In the genomic region with DNA sequence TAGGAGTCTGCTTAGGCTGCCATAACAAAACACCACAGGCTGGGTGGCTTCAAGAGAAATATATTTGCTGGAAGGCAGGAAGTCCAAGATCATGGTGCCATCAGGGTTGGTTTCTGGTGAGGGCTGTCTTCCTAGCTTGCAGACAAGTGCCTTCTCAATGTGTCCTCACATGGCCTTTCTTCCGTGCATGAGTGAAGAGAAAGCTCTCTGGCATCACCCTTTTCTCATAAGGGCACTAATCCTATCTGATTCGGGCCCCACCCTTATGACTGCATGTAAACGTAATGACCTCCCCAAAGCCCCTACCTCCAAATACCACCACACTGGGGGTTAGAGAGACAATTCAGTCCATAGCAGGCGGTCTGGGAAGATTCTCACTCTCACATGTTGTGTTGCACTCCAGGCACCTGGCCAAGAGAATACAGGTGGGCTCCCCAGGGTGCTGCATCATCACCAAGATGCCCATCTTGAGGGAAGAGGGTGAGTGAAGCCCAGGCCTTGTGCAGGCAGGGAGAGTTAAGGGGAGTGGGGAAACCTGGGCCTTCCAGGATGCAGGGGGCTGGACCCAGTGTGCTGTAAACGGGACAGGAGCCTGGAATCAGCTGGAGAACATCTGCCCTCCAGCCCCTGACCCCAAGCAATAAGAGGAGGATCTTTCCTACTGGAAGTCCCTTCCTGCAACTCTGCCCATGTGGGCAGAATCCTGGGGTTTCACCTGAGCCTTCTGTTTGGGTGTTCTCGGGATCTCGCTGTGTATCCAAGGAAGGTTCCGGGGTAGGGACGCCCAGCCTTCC, we compare ENCODE assay signal across 1 cellular context.
TF ChIP-seq lines count a peak whose summit lies in the region.

No MANE protein-coding gene starts in this region.

TF ChIP-seq in K562, 482 proteins besides CTCF, POLR2A, EP300 and RAD21:
- TF ChIP-seq RCOR1 (IDR thresholded peaks at IDR 0.05; ENCODE audit: borderline replicate concordance in 1 of 2, low read depth in 2 of 2, low read length in 2 of 2): 0 out of 4 replicates have a peak, but pooled peaks of 1 of the 2 experiments have one; percentile 7
- TF ChIP-seq CBFA2T3 (IDR thresholded peaks at IDR 0.05): peak; percentile 23; the same call in 1 of the 2 replicates
- TF ChIP-seq POLR2B (IDR thresholded peaks at IDR 0.05; ENCODE audit: low read depth, partially characterized antibody): peak; percentile 12
- TF ChIP-seq ZNF24 (IDR thresholded peaks at IDR 0.05): no peak
- TF ChIP-seq ZNF41 (CRISPR knock-in tag; conservative IDR thresholded peaks at IDR 0.05): no peak
- no peak for TF ChIP-seq E2F8 (IDR thresholded peaks at IDR 0.05; ENCODE audit: low read depth, partially characterized antibody)
- no peak for TF ChIP-seq HDAC1 (IDR thresholded peaks at IDR 0.05)
- TF ChIP-seq ZEB2 (IDR thresholded peaks at IDR 0.05): peak; percentile 77; the same call in 1 of the 2 replicates
- peak; percentile 42; the same call in 1 of the 2 replicates for TF ChIP-seq ZNF431 (CRISPR knock-in tag; IDR thresholded peaks at IDR 0.05)
- TF ChIP-seq POU5F1 (IDR thresholded peaks at IDR 0.05; ENCODE audit: borderline replicate concordance, low read depth, low read length, partially characterized antibody): no peak
- TF ChIP-seq DPF2 (IDR thresholded peaks at IDR 0.05): peak; percentile 32; the same call in 1 of the 2 replicates
- no peak for TF ChIP-seq TAF7 (tag; IDR thresholded peaks at IDR 0.05)
- TF ChIP-seq, protein P1, sequence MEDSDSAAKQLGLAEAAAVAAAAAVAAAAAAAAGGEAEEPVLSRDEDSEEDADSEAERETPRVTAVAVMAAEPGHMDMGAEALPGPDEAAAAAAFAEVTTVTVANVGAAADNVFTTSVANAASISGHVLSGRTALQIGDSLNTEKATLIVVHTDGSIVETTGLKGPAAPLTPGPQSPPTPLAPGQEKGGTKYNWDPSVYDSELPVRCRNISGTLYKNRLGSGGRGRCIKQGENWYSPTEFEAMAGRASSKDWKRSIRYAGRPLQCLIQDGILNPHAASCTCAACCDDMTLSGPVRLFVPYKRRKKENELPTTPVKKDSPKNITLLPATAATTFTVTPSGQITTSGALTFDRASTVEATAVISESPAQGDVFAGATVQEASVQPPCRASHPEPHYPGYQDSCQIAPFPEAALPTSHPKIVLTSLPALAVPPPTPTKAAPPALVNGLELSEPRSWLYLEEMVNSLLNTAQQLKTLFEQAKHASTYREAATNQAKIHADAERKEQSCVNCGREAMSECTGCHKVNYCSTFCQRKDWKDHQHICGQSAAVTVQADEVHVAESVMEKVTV (CRISPR knock-in tag; IDR thresholded peaks at IDR 0.05): no peak
- peak; percentile 49; the same call in 1 of the 2 replicates for TF ChIP-seq NFIC (IDR thresholded peaks at IDR 0.05)
- TF ChIP-seq NFE2 (IDR thresholded peaks at IDR 0.05; ENCODE audit: low read depth): 0 out of 2 replicates have a peak, but pooled peaks have one; percentile 25
- peak; percentile 15; the same call in 1 of the 2 replicates for TF ChIP-seq CTBP1 (IDR thresholded peaks at IDR 0.05; ENCODE audit: borderline replicate concordance)
- no peak for TF ChIP-seq CCNT2 (IDR thresholded peaks at IDR 0.05; ENCODE audit: borderline replicate concordance, extremely low read depth, insufficient read length, low read depth, low read length)
- no peak for TF ChIP-seq FOXJ3 (CRISPR knock-in tag; IDR thresholded peaks at IDR 0.05)
